21 cellular contexts compared by ENCODE assay signal in genomic region chr6:139165324-139165723, GRCh38. TPM values are rescaled to one million over a fixed set of nuclear protein-coding genes. Genes with fewer than 3 reads are reported as not detected.
DNase-seq lines count a peak whose midpoint lies in the region; ATAC-seq and TF ChIP-seq lines count a peak whose summit lies in the region.
"Had no signal": no experiment of that assay in that cellular context is flagged by ENCODE, and none has a peak within 500 bp of the region (broad histone marks: within the 10 kb centered on the region; RNA-seq: fewer than 3 reads in every experiment).

No MANE protein-coding gene starts in this region.

- no peak overlapping the region for H3K4me3 ChIP-seq in CD4-positive, alpha-beta memory T cell (ENCODE audit: low read length in 2 of 2)
- H3K4me3 ChIP-seq in naive thymus-derived CD4-positive, alpha-beta T cell (ENCODE audit: low read length) = no peak overlapping the region
- no peak overlapping the region for H3K4me3 ChIP-seq in MM.1S (ENCODE audit: low read length)
- H3K4me3 ChIP-seq: A549, lung, SK-N-MC, upper lobe of left lung had no signal

- no peak overlapping the region for H3K27ac ChIP-seq in CD4-positive, alpha-beta memory T cell (ENCODE audit: low read depth, low read length)
- no peak overlapping the region for H3K27ac ChIP-seq in naive thymus-derived CD4-positive, alpha-beta T cell (ENCODE audit: low read depth, low read length)
- no peak overlapping the region for H3K27ac ChIP-seq in MM.1S (ENCODE audit: low read length)
- H3K27ac ChIP-seq: A549, RWPE1, SK-N-MC, upper lobe of left lung had no signal

- no peaks in the 10 kb centered on the region for H4K20me1 ChIP-seq in MM.1S (ENCODE audit: insufficient read depth, low read length)

- peaks cover 89% of the 10 kb centered on the region for H3K79me2 ChIP-seq in MM.1S (ENCODE audit: low read length)

- no peak overlapping the region for H2AFZ ChIP-seq in MM.1S (ENCODE audit: low read length)

- H3K36me3 ChIP-seq in CD4-positive, alpha-beta memory T cell (ENCODE audit: insufficient read depth, low read length) = peaks cover 26% of the 10 kb centered on the region
- peaks cover 0 to 16% (median 10%) of the 10 kb centered on the region in 3 experiments for H3K36me3 ChIP-seq in naive thymus-derived CD4-positive, alpha-beta T cell (ENCODE audit: control insufficient read depth in 2 of 3, insufficient read depth in 3 of 3, low read length in 3 of 3)
- H3K36me3 ChIP-seq in MM.1S (replicated peaks; ENCODE audit: insufficient read depth, low read length) = no peaks in the 10 kb centered on the region
- H3K36me3 ChIP-seq: BE2C had no signal

- no peaks in the 10 kb centered on the region for H3K27me3 ChIP-seq in CD4-positive, alpha-beta memory T cell (ENCODE audit: insufficient read depth, low read length)
- no peaks in the 10 kb centered on the region for H3K27me3 ChIP-seq in naive thymus-derived CD4-positive, alpha-beta T cell (ENCODE audit: control insufficient read depth in 2 of 2, insufficient read depth in 2 of 2, low read length in 2 of 2)
- no peaks in the 10 kb centered on the region for H3K27me3 ChIP-seq in MM.1S (replicated peaks; ENCODE audit: insufficient read depth, low read length)
- H3K27me3 ChIP-seq: BE2C, upper lobe of left lung had no signal

- H3K4me2 ChIP-seq in MM.1S (ENCODE audit: low read depth, low read length) = no peak overlapping the region
- H3K4me2 ChIP-seq: A549 had no signal

- peaks cover 98% of the 10 kb centered on the region for H3K4me1 Mint-ChIP-seq in activated CD4-positive, alpha-beta T cell treated with anti-CD3 and anti-CD28 coated beads for 36 hours
- H3K4me1 Mint-ChIP-seq in CD4-positive, alpha-beta memory T cell = peaks cover 77 to 98% (median 93%) of the 10 kb centered on the region in 4 donors
- peaks cover 75% of the 10 kb centered on the region for H3K4me1 Mint-ChIP-seq in activated B cell treated with CpG ODN at 0.5 μM for 24 hours
- H3K4me1 Mint-ChIP-seq in naive thymus-derived CD4-positive, alpha-beta T cell = peaks cover 73 to 100% (median 94%) of the 10 kb centered on the region in 7 donors

- TF ChIP-seq CTCF in activated B cell treated with CpG ODN at 0.5 μM for 24 hours (IDR thresholded peaks at IDR 0.05) (no peak), MM.1S (IDR thresholded peaks at IDR 0.05; ENCODE audit: low read length) (no peak)

- no peak for ATAC-seq in activated CD4-positive, alpha-beta T cell treated with anti-CD3 and anti-CD28 coated beads for 36 hours
- no peak for ATAC-seq in activated B cell treated with CpG ODN at 0.5 μM for 24 hours (ENCODE audit: low read depth)
- ATAC-seq in naive thymus-derived CD4-positive, alpha-beta T cell = no peak
- no peak for ATAC-seq in HG02885 (IDR thresholded peaks at IDR 0.05; ENCODE audit: poor library complexity, unreplicated experiment)
- ATAC-seq: A549, WTC11 had no signal

- POLR2A ChIA-PET in activated CD4-positive, alpha-beta T cell treated with anti-CD3 and anti-CD28 coated beads for 36 hours (lab: Charles Lee) = interaction anchor here (1.3 kb wide), 1 partner anchor 28 kb away, joined by 3 read pairs; no protein-coding TSS in a partner anchor
- POLR2A ChIA-PET in CD4-positive, alpha-beta memory T cell (lab: Charles Lee; ENCODE audit: partially characterized antibody) = interaction anchor here (1.3 to 9.9 kb wide), 6 partner anchors 9 to 209 kb away, joined by 5 to 169 read pairs (median 12); partner anchors contain the start of gene CITED2
- POLR2A ChIA-PET in activated B cell treated with CpG ODN at 0.5 μM for 24 hours (lab: Charles Lee) = interaction anchor here (0.6 to 1.0 kb wide), 3 partner anchors 28 to 195 kb away, joined by 3 to 6 read pairs (median 4); no protein-coding TSS in a partner anchor
- POLR2A ChIA-PET in naive thymus-derived CD4-positive, alpha-beta T cell (lab: Charles Lee) = interaction anchor here (0.5 to 18.2 kb wide), 7 partner anchors 11 to 208 kb away, joined by 3 to 214 read pairs (median 5); no protein-coding TSS in a partner anchor

- no peaks in the 10 kb centered on the region for H3K9me2 ChIP-seq in MM.1S (replicated peaks; ENCODE audit: insufficient read depth, low read length)

- CTCF ChIA-PET in activated CD4-positive, alpha-beta T cell treated with anti-CD3 and anti-CD28 coated beads for 36 hours (lab: Charles Lee) = interaction anchor here (0.6 to 7.1 kb wide), 10 partner anchors 10 to 208 kb away, joined by 3 to 53 read pairs (median 5); no protein-coding TSS in a partner anchor
- CTCF ChIA-PET in CD4-positive, alpha-beta memory T cell (lab: Charles Lee; ENCODE audit: partially characterized antibody) = interaction anchor here (0.7 to 7.5 kb wide), 10 partner anchors 10 to 204 kb away, joined by 3 to 54 read pairs (median 6); no protein-coding TSS in a partner anchor
- CTCF ChIA-PET in activated B cell treated with CpG ODN at 0.5 μM for 24 hours (lab: Charles Lee) = interaction anchor here (0.7 kb wide), 1 partner anchor 199 kb away, joined by 5 read pairs; no protein-coding TSS in a partner anchor
- CTCF ChIA-PET in naive thymus-derived CD4-positive, alpha-beta T cell (lab: Charles Lee) = interaction anchor here (0.7 to 2.2 kb wide), 7 partner anchors 10 to 145 kb away, joined by 3 to 11 read pairs (median 3); no protein-coding TSS in a partner anchor

- H3K9me3 ChIP-seq in CD4-positive, alpha-beta memory T cell (ENCODE audit: control insufficient read depth in 1 of 2, low read length in 2 of 2) = no peaks in the 10 kb centered on the region
- no peaks in the 10 kb centered on the region for H3K9me3 ChIP-seq in naive thymus-derived CD4-positive, alpha-beta T cell (ENCODE audit: control insufficient read depth in 2 of 3, low read length in 3 of 3)
- H3K9me3 ChIP-seq in MM.1S (replicated peaks; ENCODE audit: insufficient read depth, low read length) = no peaks in the 10 kb centered on the region
- H3K9me3 ChIP-seq: A549, BE2C, upper lobe of left lung had no signal

- peaks cover 99% of the 10 kb centered on the region for H3K4me1 ChIP-seq in CD4-positive, alpha-beta memory T cell (ENCODE audit: insufficient read depth, low read length)
- peaks cover 65 to 79% of the 10 kb centered on the region in 2 donors for H3K4me1 ChIP-seq in naive thymus-derived CD4-positive, alpha-beta T cell (ENCODE audit: control insufficient read depth in 2 of 2, insufficient read depth in 2 of 2, low read length in 2 of 2)
- peaks cover 30% of the 10 kb centered on the region for H3K4me1 ChIP-seq in MM.1S (ENCODE audit: low read length)
- H3K4me1 ChIP-seq: A549, BE2C had no signal

- H3K27ac Mint-ChIP-seq in activated CD4-positive, alpha-beta T cell treated with anti-CD3 and anti-CD28 coated beads for 36 hours = peak overlapping the region; percentile 97
- H3K27ac Mint-ChIP-seq in CD4-positive, alpha-beta memory T cell = peak overlapping the region; percentile 56 to 92 (median 82)
- peak overlapping the region; percentile 52 for H3K27ac Mint-ChIP-seq in activated B cell treated with CpG ODN at 0.5 μM for 24 hours
- peak overlapping the region in 7 of 9 donors; percentile 79 to 98 (median 89) for H3K27ac Mint-ChIP-seq in naive thymus-derived CD4-positive, alpha-beta T cell
- H3K27ac Mint-ChIP-seq: WTC11 had no signal

- H3K9ac ChIP-seq in MM.1S (ENCODE audit: low read length) = no peak overlapping the region

- no peaks in the 10 kb centered on the region for H3K27me3 Mint-ChIP-seq in activated CD4-positive, alpha-beta T cell treated with anti-CD3 and anti-CD28 coated beads for 36 hours
- no peaks in the 10 kb centered on the region for H3K27me3 Mint-ChIP-seq in CD4-positive, alpha-beta memory T cell
- no peaks in the 10 kb centered on the region for H3K27me3 Mint-ChIP-seq in activated B cell treated with CpG ODN at 0.5 μM for 24 hours
- H3K27me3 Mint-ChIP-seq in naive thymus-derived CD4-positive, alpha-beta T cell = no peaks in the 10 kb centered on the region

- no peaks in the 10 kb centered on the region for H3K9me3 Mint-ChIP-seq in activated CD4-positive, alpha-beta T cell treated with anti-CD3 and anti-CD28 coated beads for 36 hours (ENCODE audit: low read depth)
- H3K9me3 Mint-ChIP-seq in CD4-positive, alpha-beta memory T cell = peaks cover 0 to 6% (median 0%) of the 10 kb centered on the region in 8 donors
- no peaks in the 10 kb centered on the region for H3K9me3 Mint-ChIP-seq in activated B cell treated with CpG ODN at 0.5 μM for 24 hours
- peaks cover 0 to 2% (median 0%) of the 10 kb centered on the region in 11 donors for H3K9me3 Mint-ChIP-seq in naive thymus-derived CD4-positive, alpha-beta T cell
- H3K9me3 Mint-ChIP-seq: WTC11 had no signal

- peaks cover 76% of the 10 kb centered on the region for H3K36me3 Mint-ChIP-seq in activated CD4-positive, alpha-beta T cell treated with anti-CD3 and anti-CD28 coated beads for 36 hours (ENCODE audit: low read depth)
- peaks cover 48 to 61% of the 10 kb centered on the region in 2 donors for H3K36me3 Mint-ChIP-seq in CD4-positive, alpha-beta memory T cell
- H3K36me3 Mint-ChIP-seq in activated B cell treated with CpG ODN at 0.5 μM for 24 hours (ENCODE audit: low read depth) = peaks cover 54% of the 10 kb centered on the region
- peaks cover 20 to 43% (median 29%) of the 10 kb centered on the region in 5 donors for H3K36me3 Mint-ChIP-seq in naive thymus-derived CD4-positive, alpha-beta T cell

- intact Hi-C loops in activated CD4-positive, alpha-beta T cell treated with anti-CD3 and anti-CD28 coated beads for 36 hours (cut with DNase I, micrococcal nuclease) = no loop called here
- intact Hi-C loops in CD4-positive, alpha-beta memory T cell (cut with micrococcal nuclease) = no loop called here
- intact Hi-C loops in activated B cell treated with CpG ODN at 0.5 μM for 24 hours (cut with micrococcal nuclease) = no loop called here
- intact Hi-C loops in naive thymus-derived CD4-positive, alpha-beta T cell (cut with micrococcal nuclease) = no loop called here

- no peak overlapping the region for H3K4me3 Mint-ChIP-seq in activated CD4-positive, alpha-beta T cell treated with anti-CD3 and anti-CD28 coated beads for 36 hours
- peak overlapping the region in 7 of 8 donors; percentile 3 to 91 (median 48) for H3K4me3 Mint-ChIP-seq in CD4-positive, alpha-beta memory T cell
- peak overlapping the region; percentile 9 for H3K4me3 Mint-ChIP-seq in activated B cell treated with CpG ODN at 0.5 μM for 24 hours
- peak overlapping the region in 9 of 10 donors; percentile 37 to 88 (median 79) for H3K4me3 Mint-ChIP-seq in naive thymus-derived CD4-positive, alpha-beta T cell
- H3K4me3 Mint-ChIP-seq: WTC11 had no signal

- no peak for DNase-seq in activated CD4-positive, alpha-beta T cell treated with anti-CD3 and anti-CD28 coated beads for 36 hours
- DNase-seq in activated CD4-positive, alpha-beta T cell treated with anti-CD3 and anti-CD28 coated beads for 4 hours = no peak
- no peak for DNase-seq in CD4-positive, alpha-beta memory T cell
- no peak for DNase-seq in activated B cell treated with CpG ODN at 0.5 μM for 24 hours
- no peak for DNase-seq in naive thymus-derived CD4-positive, alpha-beta T cell
- DNase-seq in MM.1S = no peak
- DNase-seq in NCI-H1930 (lab: John Stamatoyannopoulos, UW) = no peak
- DNase-seq: amniotic stem cell; BE2C; cortex of kidney; NCI-H1436; NCI-H526; occipital lobe; stimulated activated CD4-positive, alpha-beta T cell treated with anti-CD3 and anti-CD28 coated beads, Interleukin-4, amount 100 ng/mL, for 4 hours; upper lobe of left lung had no signal

- H3F3A ChIP-seq in MM.1S (ENCODE audit: insufficient read depth, low read length) = peaks cover 24% of the 10 kb centered on the region

RNA-seq across cellular contexts. Expression of gene HECA, which starts 30.4 kb away (rescaled TPM):
- 10 to 100 TPM; 51.6 to 63.4 TPM for total RNA-seq in activated CD4-positive, alpha-beta T cell treated with anti-CD3 and anti-CD28 coated beads for 36 hours
- total RNA-seq in CD4-positive, alpha-beta memory T cell = 100 to 1,000 TPM; 154 to 161 TPM
- polyA plus RNA-seq in CD4-positive, alpha-beta memory T cell = 10 to 100 TPM in 1 of 2 donors, 1 to 10 TPM in 1; 5.4 to 12.1 TPM
- 34.9 and 38.3 TPM in 2 replicates for total RNA-seq in activated B cell treated with CpG ODN at 0.5 μM for 24 hours
- total RNA-seq in naive thymus-derived CD4-positive, alpha-beta T cell = 100 to 1,000 TPM in 3 of 5 experiments, 10 to 100 TPM in 2; 54.1 to 145 (median 130) TPM
- 1 to 10 TPM; 5.5 to 6.3 TPM for polyA plus RNA-seq in naive thymus-derived CD4-positive, alpha-beta T cell
